15 cellular contexts compared by ENCODE assay signal in the genomic region with DNA sequence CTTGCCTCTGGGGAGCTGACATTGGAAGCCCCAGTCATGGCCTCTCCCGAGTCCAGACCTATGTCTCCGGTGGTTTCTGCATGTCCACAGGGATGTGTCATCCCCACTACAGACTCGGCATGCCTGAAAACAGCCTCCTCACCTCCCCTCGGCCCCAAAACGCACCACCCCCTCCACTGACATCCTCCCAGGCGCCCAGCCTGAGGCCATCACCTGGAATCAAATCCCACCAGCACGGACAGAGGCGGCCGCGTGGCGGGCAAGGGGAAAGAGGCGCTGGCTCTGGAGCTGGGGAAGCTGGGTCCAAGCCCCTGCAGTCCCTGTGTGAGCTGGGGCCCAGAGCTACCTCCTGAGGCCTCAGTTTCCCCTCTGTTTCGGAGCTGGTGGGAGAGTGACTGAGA.
DNase-seq lines count a peak whose midpoint lies in the region; ATAC-seq and TF ChIP-seq lines count a peak whose summit lies in the region.
"Had no signal": no experiment of that assay in that cellular context is flagged by ENCODE, and none has a peak within 500 bp of the region (broad histone marks: within the 10 kb centered on the region; RNA-seq: fewer than 3 reads in every experiment).

No MANE protein-coding gene starts in this region.

- H3K27me3 Mint-ChIP-seq in stimulated activated memory B cell treated with anti-CD40 and anti-IgM and Interleukin-4, amounts not matched to agents 10 μg/mL and 1 μg/mL and 100 μg/mL, for 72 hours = peaks cover 2% of the 10 kb centered on the region

- H3K27ac ChIP-seq in brain microvascular endothelial cell (no peak overlapping the region), mesendoderm (ENCODE audit: low read depth, low read length) (no peak overlapping the region)
- H3K27ac ChIP-seq: SJCRH30 had no signal

- peak overlapping the region; percentile 62 for H3K9ac ChIP-seq in mesendoderm (ENCODE audit: low read length)

- H3K9me3 Mint-ChIP-seq in stimulated activated memory B cell treated with anti-CD40 and anti-IgM and Interleukin-4, amounts not matched to agents 10 μg/mL and 1 μg/mL and 100 μg/mL, for 72 hours = no peaks in the 10 kb centered on the region
- H3K9me3 Mint-ChIP-seq: activated T-cell treated with anti-CD3 and anti-CD28 coated beads, Interleukin-2, amount 50 U/mL, for 72 hours; memory B cell had no signal

- H3K4me1 ChIP-seq in mesendoderm (ENCODE audit: control insufficient read depth, low read depth, low read length) = peaks cover 13% of the 10 kb centered on the region

- DNase-seq in AG08395 (ENCODE audit: low spot score) = peak; percentile 32
- peak; percentile 33 for DNase-seq in H7
- DNase-seq in brain microvascular endothelial cell = peak; percentile 9
- no peak for DNase-seq in mesendoderm
- no peak for DNase-seq in T-helper 1 cell
- no peak for DNase-seq in NCI-H2107 treated with DMSO at 0.1 percent for 48 hours (lab: John Stamatoyannopoulos, UW; ENCODE audit: unreplicated experiment)
- no peak for DNase-seq in RPMI8226
- DNase-seq: activated T-cell treated with anti-CD3 and anti-CD28 coated beads, Interleukin-2, amount 50 U/mL, for 72 hours; aorta; hypothalamus; NCI-H1436; NCI-H524 treated with DMSO at 0.1 percent for 48 hours; SJCRH30 had no signal

- H3K36me3 ChIP-seq in H7 (replicated peaks; ENCODE audit: control insufficient read depth, insufficient read depth, low read length) (no peaks in the 10 kb centered on the region), brain microvascular endothelial cell (replicated peaks) (no peaks in the 10 kb centered on the region), mesendoderm (ENCODE audit: control insufficient read depth, insufficient read depth, low read length) (no peaks in the 10 kb centered on the region)
- H3K36me3 ChIP-seq: SJCRH30 had no signal

- TF ChIP-seq CTCF in brain microvascular endothelial cell (IDR thresholded peaks at IDR 0.05; ENCODE audit: low read depth, low read length, missing control alignments) = no peak

- no peaks in the 10 kb centered on the region for H3K79me2 ChIP-seq in mesendoderm (ENCODE audit: control insufficient read depth, insufficient read depth, low read length)

- H4K5ac ChIP-seq in mesendoderm (ENCODE audit: low read length) = no peak overlapping the region

- H3K27me3 ChIP-seq in H7 (ENCODE audit: control insufficient read depth, insufficient read depth, low read length) (no peaks in the 10 kb centered on the region), brain microvascular endothelial cell (replicated peaks) (no peaks in the 10 kb centered on the region), mesendoderm (ENCODE audit: insufficient read depth, low read length, poor library complexity) (no peaks in the 10 kb centered on the region)
- H3K27me3 ChIP-seq: SJCRH30 had no signal

- H2BK15ac ChIP-seq in mesendoderm (replicated peaks; ENCODE audit: low read depth) = no peak overlapping the region

- ATAC-seq in stimulated activated memory B cell treated with anti-CD40 and anti-IgM and Interleukin-4, amounts not matched to agents 10 μg/mL and 1 μg/mL and 100 μg/mL, for 72 hours = no peak
- ATAC-seq: activated T-cell treated with anti-CD3 and anti-CD28 coated beads, Interleukin-2, amount 50 U/mL, for 72 hours had no signal

- no peaks in the 10 kb centered on the region for H3K36me3 Mint-ChIP-seq in stimulated activated memory B cell treated with anti-CD40 and anti-IgM and Interleukin-4, amounts not matched to agents 10 μg/mL and 1 μg/mL and 100 μg/mL, for 72 hours
- H3K36me3 Mint-ChIP-seq: memory B cell had no signal

- peak overlapping the region; percentile 0 for H2BK120ac ChIP-seq in mesendoderm (ENCODE audit: low read depth, low read length)

- no peak overlapping the region for H3K23ac ChIP-seq in mesendoderm (ENCODE audit: low read length)

- H3K4me2 ChIP-seq in mesendoderm (ENCODE audit: low read length) = no peak overlapping the region

- peak overlapping the region; percentile 63 for H3K4ac ChIP-seq in mesendoderm (ENCODE audit: low read depth, low read length)

- H4K8ac ChIP-seq in mesendoderm (ENCODE audit: low read depth, low read length) = no peak overlapping the region

- in situ Hi-C loops in brain microvascular endothelial cell (cut with HindIII; ENCODE audit: low pct_ligation_motif_present, low sequenced_read_pairs) = no loop called here

- no peak overlapping the region for H3K27ac Mint-ChIP-seq in stimulated activated memory B cell treated with anti-CD40 and anti-IgM and Interleukin-4, amounts not matched to agents 10 μg/mL and 1 μg/mL and 100 μg/mL, for 72 hours
- H3K27ac Mint-ChIP-seq: activated T-cell treated with anti-CD3 and anti-CD28 coated beads, Interleukin-2, amount 50 U/mL, for 72 hours; memory B cell had no signal

- peak overlapping the region; percentile 4 for H2BK5ac ChIP-seq in mesendoderm (ENCODE audit: low read length)

- H3K4me3 ChIP-seq in H7 (ENCODE audit: insufficient read depth, low read depth, low read length) (no peak overlapping the region), brain microvascular endothelial cell (ENCODE audit: low read depth, low read length) (no peak overlapping the region), mesendoderm (ENCODE audit: low read length) (no peak overlapping the region)
- H3K4me3 ChIP-seq: SJCRH30 had no signal

- peaks cover 36% of the 10 kb centered on the region for H3K4me1 Mint-ChIP-seq in stimulated activated memory B cell treated with anti-CD40 and anti-IgM and Interleukin-4, amounts not matched to agents 10 μg/mL and 1 μg/mL and 100 μg/mL, for 72 hours

- peak overlapping the region; percentile 41 for H2AK5ac ChIP-seq in mesendoderm (ENCODE audit: low read length)

- no peaks in the 10 kb centered on the region for H3K79me1 ChIP-seq in mesendoderm (ENCODE audit: low read length)

- H3K56ac ChIP-seq in mesendoderm (ENCODE audit: low read length) = peak overlapping the region; percentile 91

- no peak overlapping the region for H3K4me3 Mint-ChIP-seq in stimulated activated memory B cell treated with anti-CD40 and anti-IgM and Interleukin-4, amounts not matched to agents 10 μg/mL and 1 μg/mL and 100 μg/mL, for 72 hours
- H3K4me3 Mint-ChIP-seq: activated T-cell treated with anti-CD3 and anti-CD28 coated beads, Interleukin-2, amount 50 U/mL, for 72 hours; memory B cell had no signal

- peak overlapping the region; percentile 20 for H3K18ac ChIP-seq in mesendoderm (ENCODE audit: low read length)

- no CpG with 5 or more reads among the region's 13 CpGs for WGBS in mesendoderm (ENCODE audit: extremely low coverage, insufficient coverage, low lambda C conversion rate)

Comparison
In these comparisons a context has a peak if more than half of its experiments do, and no peak if none do; other contexts are left out.
1. DNase-seq: peak in AG08395 (single experiment), H7 (single experiment) and brain microvascular endothelial cell (single experiment); none in mesendoderm (single experiment), T-helper 1 cell (0 of 5), NCI-H2107 treated with DMSO at 0.1 percent for 48 hours (single experiment) and RPMI8226 (single experiment).